In the genomic region with DNA sequence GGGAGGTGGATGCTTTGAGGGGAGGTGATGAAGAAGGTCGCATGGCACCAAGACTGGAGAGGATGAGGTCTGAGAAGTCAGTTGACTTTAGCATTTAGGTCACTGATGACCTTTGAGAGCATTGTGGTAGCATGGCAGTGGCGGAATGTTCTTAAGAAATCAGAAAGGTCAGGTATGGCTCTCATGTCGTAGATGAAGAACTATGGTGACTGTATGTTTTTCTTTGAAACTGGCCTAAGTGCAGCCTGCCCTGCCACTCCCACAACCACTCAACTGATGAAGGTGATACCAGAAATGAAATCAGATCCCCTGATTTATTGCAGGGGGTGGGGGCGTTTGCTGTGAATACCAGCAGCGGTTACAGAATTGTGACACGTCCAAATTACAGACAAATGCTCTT, we compare ENCODE assay signal across 19 cellular contexts.
"Had no signal": no experiment of that assay in that cellular context is flagged by ENCODE, and none has a peak within 500 bp of the region (broad histone marks: within the 10 kb centered on the region; RNA-seq: fewer than 3 reads in every experiment).

No MANE protein-coding gene starts in this region.

- H3K27me3 ChIP-seq: brain microvascular endothelial cell, heart left ventricle, right atrium auricular region, testis, upper lobe of right lung had no signal

- H3K4me3 Mint-ChIP-seq: dendritic cell treated with granulocyte-macrophage colony-stimulating factor and Interleukin-4, amounts not matched to agents 40 ng/mL and 50 ng/mL, for 4 days; naive thymus-derived CD4-positive, alpha-beta T cell had no signal

- H3K27ac Mint-ChIP-seq: dendritic cell treated with granulocyte-macrophage colony-stimulating factor and Interleukin-4, amounts not matched to agents 40 ng/mL and 50 ng/mL, for 4 days had no signal

- H3K27ac ChIP-seq: brain microvascular endothelial cell, heart left ventricle, psoas muscle, right atrium auricular region, testis, upper lobe of right lung, WERI-Rb-1 had no signal

- H3K9me3 ChIP-seq: heart left ventricle, psoas muscle, right atrium auricular region, testis, upper lobe of right lung had no signal

- H3K36me3 ChIP-seq: brain microvascular endothelial cell, heart left ventricle, right atrium auricular region, upper lobe of right lung, WERI-Rb-1 had no signal

- H3K4me1 ChIP-seq: psoas muscle, testis had no signal

- H3K27me3 Mint-ChIP-seq: dendritic cell treated with granulocyte-macrophage colony-stimulating factor and Interleukin-4, amounts not matched to agents 40 ng/mL and 50 ng/mL, for 4 days; naive thymus-derived CD4-positive, alpha-beta T cell had no signal

- H3K4me3 ChIP-seq: heart left ventricle, lung, psoas muscle, right atrium auricular region, testis, upper lobe of right lung had no signal

- ATAC-seq: heart left ventricle; left colon; naive thymus-derived CD4-positive, alpha-beta T cell; psoas muscle; upper lobe of right lung had no signal

- DNase-seq: activated CD4-positive, alpha-beta T cell treated with anti-CD3 and anti-CD28 coated beads, Interleukin-2, amount 50 U/mL, for 4 hours; activated gamma-delta T cell; activated naive CD4-positive, alpha-beta T cell treated with anti-CD3 and anti-CD28 coated beads, Interleukin-2, amount 50 U/mL, for 16 hours; aorta; brain microvascular endothelial cell; caudate nucleus; effector CD4-positive, alpha-beta T cell; heart left ventricle; islet precursor cell; left colon; naive thymus-derived CD4-positive, alpha-beta T cell; psoas muscle; stimulated activated CD4-positive, alpha-beta T cell treated with anti-CD3 and anti-CD28 coated beads, Interleukin-4, amount 100 ng/mL, for 24 hours; testis; upper lobe of right lung; WERI-Rb-1 had no signal

- H3K9me3 Mint-ChIP-seq: dendritic cell treated with granulocyte-macrophage colony-stimulating factor and Interleukin-4, amounts not matched to agents 40 ng/mL and 50 ng/mL, for 4 days had no signal
